Comparison of ENCODE assay signal across 8 cellular contexts in the genomic region with DNA sequence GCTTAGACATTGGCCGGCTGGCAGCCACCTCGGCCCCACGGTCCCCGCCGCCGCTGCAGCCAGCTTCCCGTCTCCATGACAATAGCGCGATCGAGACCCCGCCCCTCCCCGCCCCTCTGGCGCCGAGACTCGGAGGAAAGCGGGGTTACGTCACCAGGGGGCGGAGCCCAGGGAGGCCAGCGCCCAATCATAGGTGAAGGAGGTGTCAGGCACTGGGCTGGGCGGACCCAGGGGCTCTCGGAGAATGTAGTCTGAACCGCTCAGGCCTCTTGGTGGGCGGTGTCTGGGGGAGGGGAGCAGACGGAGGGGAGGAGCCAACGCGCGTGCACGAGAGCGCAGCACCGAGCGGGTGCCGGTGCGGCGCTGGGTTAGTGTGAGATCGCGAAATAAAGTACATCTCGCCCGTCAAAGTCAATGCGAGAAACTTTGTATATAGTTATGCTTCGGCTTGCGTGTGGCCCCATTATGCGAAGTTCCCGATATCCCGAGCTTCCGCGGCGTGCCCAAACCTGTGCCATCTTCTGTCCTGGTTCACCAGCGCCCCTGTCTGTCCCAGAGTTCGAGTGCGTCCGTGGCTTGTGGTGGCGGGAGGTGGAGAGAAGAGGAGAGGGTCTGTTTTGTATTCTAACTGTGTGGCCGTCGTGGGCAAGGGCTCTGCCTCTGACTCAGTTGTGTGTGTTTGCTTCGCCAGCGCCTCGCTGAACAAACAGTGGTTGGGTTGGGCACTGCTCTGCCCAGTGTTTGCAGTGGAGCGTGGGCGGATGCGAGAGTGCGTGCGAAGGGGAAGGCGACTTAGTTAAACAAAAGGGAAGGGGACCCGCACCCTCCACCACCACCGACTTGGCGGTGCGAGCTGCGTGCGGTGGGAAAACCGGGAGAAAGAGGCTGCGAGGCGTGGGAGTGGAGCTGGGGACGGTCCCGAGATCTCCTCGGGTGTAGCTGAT. TPM values are rescaled to one million over a fixed set of nuclear protein-coding genes. Genes with fewer than 3 reads are reported as not detected.
DNase-seq lines count a peak whose midpoint lies in the region; ATAC-seq and TF ChIP-seq lines count a peak whose summit lies in the region.

No MANE protein-coding gene starts in this region.

- peak overlapping the region; percentile 93 for H2AFZ ChIP-seq in neuronal stem cell (ENCODE audit: low read length)

- H3K4ac ChIP-seq in neuronal stem cell (ENCODE audit: low read length): peak overlapping the region; percentile 17

- H3K23ac ChIP-seq in neuronal stem cell (ENCODE audit: low read depth, low read length, poor library complexity): peak overlapping the region; percentile 75

- peak; percentile 99 for DNase-seq in EH (ENCODE audit: low read depth)
- peak; percentile 94 for DNase-seq in GOT3 (lab: John Stamatoyannopoulos, UW)
- DNase-seq in LNCaP clone FGC (ENCODE audit: low read depth): peak; percentile 96
- DNase-seq in RWPE2 (ENCODE audit: low spot score): peak; percentile 99
- peak; percentile 81 for DNase-seq in activated effector memory CD4-positive, alpha-beta T cell treated with Interleukin-2 at 50 U/mL for 16 hours
- peak; percentile 95 to 98 for DNase-seq in foreskin keratinocyte
- peak; percentile 100 for DNase-seq in neuronal stem cell (ENCODE audit: low spot score)
- DNase-seq in stromal cell of bone marrow (ENCODE audit: low read depth): peak; percentile 99

- peaks cover 71% of the 10 kb centered on the region for H3K27me3 ChIP-seq in RWPE2 (ENCODE audit: insufficient read depth, poor library complexity, severe bottlenecking)
- no peaks in the 10 kb centered on the region for H3K27me3 ChIP-seq in foreskin keratinocyte
- H3K27me3 ChIP-seq in neuronal stem cell (ENCODE audit: control insufficient read depth in 3 of 3, insufficient read depth in 3 of 3, low read depth in 1 of 3, low read length in 3 of 3): peaks cover 0 to 26% (median 17%) of the 10 kb centered on the region in 3 experiments

- H3K79me1 ChIP-seq in neuronal stem cell (ENCODE audit: low read depth, low read length): peaks cover 2% of the 10 kb centered on the region

- peak overlapping the region; percentile 99 for H3K4me2 ChIP-seq in neuronal stem cell (ENCODE audit: insufficient read depth, low read length, poor library complexity, severe bottlenecking)

- no peak overlapping the region for H4K91ac ChIP-seq in neuronal stem cell (ENCODE audit: low read depth, low read length, poor library complexity)

- no peak overlapping the region for H2BK120ac ChIP-seq in neuronal stem cell (ENCODE audit: low read depth, low read length)

- no CpG with 5 or more reads among the region's 75 CpGs for WGBS in neuronal stem cell (ENCODE audit: extremely low coverage in 2 of 2, insufficient read length in 2 of 2, insufficient replicate concordance in 1 of 2), 2 donors

- H3K36me3 ChIP-seq in RWPE2 (ENCODE audit: low read depth): no peaks in the 10 kb centered on the region
- peaks cover 0 to 20% of the 10 kb centered on the region in 2 donors for H3K36me3 ChIP-seq in neuronal stem cell (replicated peaks in 1 of 2; ENCODE audit: control insufficient read depth in 2 of 2, insufficient read depth in 2 of 2, low read length in 2 of 2)

- H3K27ac ChIP-seq in RWPE2 (ENCODE audit: poor library complexity, severe bottlenecking) (peak overlapping the region; percentile 46), foreskin keratinocyte (peak overlapping the region; percentile 70), neuronal stem cell (replicated peaks; ENCODE audit: low read length) (peak overlapping the region; percentile 91)

- H3K9me3 ChIP-seq in RWPE2 (ENCODE audit: severe bottlenecking) (no peaks in the 10 kb centered on the region), neuronal stem cell (replicated peaks in 1 of 2; ENCODE audit: control insufficient read depth in 2 of 2, insufficient read depth in 1 of 2, low read depth in 1 of 2, low read length in 2 of 2) (peaks cover 0 to 5% of the 10 kb centered on the region in 2 donors)

- H3K14ac ChIP-seq in neuronal stem cell (ENCODE audit: low read length): peak overlapping the region; percentile 25

- no peak overlapping the region for H2AK5ac ChIP-seq in neuronal stem cell (ENCODE audit: low read depth, low read length)

- H3K4me3 ChIP-seq in LNCaP clone FGC (ENCODE audit: low read depth, low read length): peak overlapping the region; percentile 64
- peak overlapping the region; percentile 80 for H3K4me3 ChIP-seq in RWPE2 (ENCODE audit: severe bottlenecking)
- H3K4me3 ChIP-seq in neuronal stem cell (ENCODE audit: low read length in 2 of 2): peak overlapping the region; percentile 86 to 98

- H4K8ac ChIP-seq in neuronal stem cell (ENCODE audit: low read depth, low read length): no peak overlapping the region

- H2BK12ac ChIP-seq in neuronal stem cell (ENCODE audit: low read length): peak overlapping the region; percentile 47

- H3K9ac ChIP-seq in neuronal stem cell (ENCODE audit: low read depth, low read length, poor library complexity): peak overlapping the region; percentile 64

- H3K4me1 ChIP-seq in RWPE2 (ENCODE audit: insufficient read depth, poor library complexity, severe bottlenecking): peaks cover 1% of the 10 kb centered on the region
- peaks cover 24% of the 10 kb centered on the region for H3K4me1 ChIP-seq in foreskin keratinocyte
- H3K4me1 ChIP-seq in neuronal stem cell (ENCODE audit: control insufficient read depth in 2 of 2, insufficient read depth in 1 of 2, low read depth in 1 of 2, low read length in 2 of 2): peaks cover 15 to 16% of the 10 kb centered on the region in 2 donors

- H2BK15ac ChIP-seq in neuronal stem cell (ENCODE audit: low read length): peak overlapping the region; percentile 96

- TF ChIP-seq CTCF in LNCaP clone FGC (IDR thresholded peaks at IDR 0.05; ENCODE audit: control insufficient read depth, extremely low read depth, insufficient read depth) (peak; percentile 50), RWPE2 (IDR thresholded peaks at IDR 0.05; ENCODE audit: poor library complexity, severe bottlenecking) (peak; percentile 5), foreskin keratinocyte (conservative IDR thresholded peaks at IDR 0.05) (peak; percentile 59)

- ATAC-seq in RWPE2 (ENCODE audit: low read depth) (peak; percentile 81), foreskin keratinocyte (peak; percentile 83)

- H2BK5ac ChIP-seq in neuronal stem cell (ENCODE audit: low read length): peak overlapping the region; percentile 97

- H3K18ac ChIP-seq in neuronal stem cell (ENCODE audit: low read length): peak overlapping the region; percentile 89

RNA-seq across cellular contexts. Expression of a gene that starts 1.3 kb away (rescaled TPM):
- 4.5 and 4.8 TPM in 2 replicates for total RNA-seq in foreskin keratinocyte
- 3.0 and 3.6 TPM in 2 replicates for polyA plus RNA-seq in foreskin keratinocyte
- polyA plus RNA-seq in neuronal stem cell (2013, experiment 1 of 2): 0.64 TPM
- 0.57 TPM for polyA plus RNA-seq in neuronal stem cell (2013, experiment 2 of 2)

Comparison
In these comparisons a context has a peak if more than half of its experiments do, and no peak if none do; other contexts are left out.
1. Peak in every context shown above with its lines: DNase-seq, ATAC-seq, H3K4me3 ChIP-seq and H3K27ac ChIP-seq.
2. CTCF ChIP-seq: peak in every context shown above with its lines; median percentile 59 in foreskin keratinocyte; 50 in LNCaP clone FGC; 5 in RWPE2.